ENCODE assay signal across 1 cellular context in the genomic region with DNA sequence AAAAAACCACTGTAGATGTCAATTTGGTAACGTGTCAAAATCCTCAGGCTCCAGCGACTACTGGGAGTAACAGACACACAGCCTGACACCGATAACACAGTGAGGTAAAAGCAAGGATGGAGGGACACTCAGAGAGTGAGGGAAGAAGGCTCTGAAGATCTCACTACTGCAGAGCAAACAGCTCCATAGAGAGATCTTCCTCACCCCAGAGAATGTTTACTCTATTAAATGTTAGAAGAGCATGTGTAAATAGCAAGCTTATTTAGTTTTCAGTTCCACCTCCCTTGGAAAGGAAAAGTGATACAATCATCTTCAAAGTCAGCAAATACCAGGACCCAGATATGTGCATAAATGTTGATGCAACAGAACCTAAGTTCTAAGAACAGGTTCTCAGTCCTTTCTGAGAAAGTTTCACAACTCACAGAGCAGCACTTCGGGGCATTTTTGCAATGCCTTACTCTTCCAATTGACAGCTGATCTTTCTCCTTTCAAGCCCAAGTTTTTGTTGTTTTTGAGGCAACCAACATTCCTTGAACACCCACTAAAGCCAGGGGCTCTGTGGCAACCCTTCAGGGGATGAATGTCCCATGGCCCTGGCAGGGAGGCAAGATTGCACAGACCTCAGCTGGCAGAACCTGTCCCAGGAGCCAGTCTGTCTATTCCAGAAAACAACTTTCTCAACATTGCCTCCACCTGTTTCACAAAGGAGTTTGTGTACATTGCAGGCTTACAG.
TF ChIP-seq lines count a peak whose summit lies in the region.

No MANE protein-coding gene starts in this region.

TF ChIP-seq in K562, 482 proteins besides CTCF, POLR2A, EP300 and RAD21 (continued from another document and continues in another):
- TF ChIP-seq, protein P1, sequence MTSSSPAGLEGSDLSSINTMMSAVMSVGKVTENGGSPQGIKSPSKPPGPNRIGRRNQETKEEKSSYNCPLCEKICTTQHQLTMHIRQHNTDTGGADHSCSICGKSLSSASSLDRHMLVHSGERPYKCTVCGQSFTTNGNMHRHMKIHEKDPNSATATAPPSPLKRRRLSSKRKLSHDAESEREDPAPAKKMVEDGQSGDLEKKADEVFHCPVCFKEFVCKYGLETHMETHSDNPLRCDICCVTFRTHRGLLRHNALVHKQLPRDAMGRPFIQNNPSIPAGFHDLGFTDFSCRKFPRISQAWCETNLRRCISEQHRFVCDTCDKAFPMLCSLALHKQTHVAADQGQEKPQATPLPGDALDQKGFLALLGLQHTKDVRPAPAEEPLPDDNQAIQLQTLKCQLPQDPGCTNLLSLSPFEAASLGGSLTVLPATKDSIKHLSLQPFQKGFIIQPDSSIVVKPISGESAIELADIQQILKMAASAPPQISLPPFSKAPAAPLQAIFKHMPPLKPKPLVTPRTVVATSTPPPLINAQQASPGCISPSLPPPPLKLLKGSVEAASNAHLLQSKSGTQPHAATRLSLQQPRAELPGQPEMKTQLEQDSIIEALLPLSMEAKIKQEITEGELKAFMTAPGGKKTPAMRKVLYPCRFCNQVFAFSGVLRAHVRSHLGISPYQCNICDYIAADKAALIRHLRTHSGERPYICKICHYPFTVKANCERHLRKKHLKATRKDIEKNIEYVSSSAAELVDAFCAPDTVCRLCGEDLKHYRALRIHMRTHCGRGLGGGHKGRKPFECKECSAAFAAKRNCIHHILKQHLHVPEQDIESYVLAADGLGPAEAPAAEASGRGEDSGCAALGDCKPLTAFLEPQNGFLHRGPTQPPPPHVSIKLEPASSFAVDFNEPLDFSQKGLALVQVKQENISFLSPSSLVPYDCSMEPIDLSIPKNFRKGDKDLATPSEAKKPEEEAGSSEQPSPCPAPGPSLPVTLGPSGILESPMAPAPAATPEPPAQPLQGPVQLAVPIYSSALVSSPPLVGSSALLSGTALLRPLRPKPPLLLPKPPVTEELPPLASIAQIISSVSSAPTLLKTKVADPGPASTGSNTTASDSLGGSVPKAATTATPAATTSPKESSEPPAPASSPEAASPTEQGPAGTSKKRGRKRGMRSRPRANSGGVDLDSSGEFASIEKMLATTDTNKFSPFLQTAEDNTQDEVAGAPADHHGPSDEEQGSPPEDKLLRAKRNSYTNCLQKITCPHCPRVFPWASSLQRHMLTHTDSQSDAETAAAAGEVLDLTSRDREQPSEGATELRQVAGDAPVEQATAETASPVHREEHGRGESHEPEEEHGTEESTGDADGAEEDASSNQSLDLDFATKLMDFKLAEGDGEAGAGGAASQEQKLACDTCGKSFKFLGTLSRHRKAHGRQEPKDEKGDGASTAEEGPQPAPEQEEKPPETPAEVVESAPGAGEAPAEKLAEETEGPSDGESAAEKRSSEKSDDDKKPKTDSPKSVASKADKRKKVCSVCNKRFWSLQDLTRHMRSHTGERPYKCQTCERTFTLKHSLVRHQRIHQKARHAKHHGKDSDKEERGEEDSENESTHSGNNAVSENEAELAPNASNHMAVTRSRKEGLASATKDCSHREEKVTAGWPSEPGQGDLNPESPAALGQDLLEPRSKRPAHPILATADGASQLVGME (CRISPR knock-in tag; IDR thresholded peaks at IDR 0.05) = no peak
- TF ChIP-seq EGR1 (conservative IDR thresholded peaks at IDR 0.05) = no peak
- TF ChIP-seq, protein P2, sequence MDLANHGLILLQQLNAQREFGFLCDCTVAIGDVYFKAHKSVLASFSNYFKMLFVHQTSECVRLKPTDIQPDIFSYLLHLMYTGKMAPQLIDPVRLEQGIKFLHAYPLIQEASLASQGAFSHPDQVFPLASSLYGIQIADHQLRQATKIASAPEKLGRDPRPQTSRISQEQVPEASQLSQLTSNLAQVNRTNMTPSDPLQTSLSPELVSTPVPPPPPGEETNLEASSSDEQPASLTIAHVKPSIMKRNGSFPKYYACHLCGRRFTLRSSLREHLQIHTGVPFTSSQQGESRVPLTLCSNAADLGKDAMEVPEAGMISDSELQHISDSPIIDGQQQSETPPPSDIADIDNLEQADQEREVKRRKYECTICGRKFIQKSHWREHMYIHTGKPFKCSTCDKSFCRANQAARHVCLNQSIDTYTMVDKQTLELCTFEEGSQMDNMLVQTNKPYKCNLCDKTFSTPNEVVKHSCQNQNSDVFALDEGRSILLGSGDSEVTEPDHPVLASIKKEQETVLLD (IDR thresholded peaks at IDR 0.05) = no peak
- TF ChIP-seq HDAC3 (IDR thresholded peaks at IDR 0.05; ENCODE audit: borderline replicate concordance, partially characterized antibody) = peak; percentile 15
- peak; percentile 86; the same call in 1 of the 2 replicates for TF ChIP-seq ATF3 (IDR thresholded peaks at IDR 0.05)
- TF ChIP-seq ATF3 (CRISPR knock-in tag; conservative IDR thresholded peaks at IDR 0.05) = no peak
- TF ChIP-seq MEF2D (tag; conservative IDR thresholded peaks at IDR 0.05; ENCODE audit: low read depth) = no peak
- TF ChIP-seq CEBPB (tag; IDR thresholded peaks at IDR 0.05) = peak; percentile 97
- TF ChIP-seq C11orf30 (IDR thresholded peaks at IDR 0.05; ENCODE audit: low read depth) = peak; percentile 66
- no peak for TF ChIP-seq SMARCA5 (IDR thresholded peaks at IDR 0.05)
- no peak for TF ChIP-seq GTF2F1 (IDR thresholded peaks at IDR 0.05; ENCODE audit: low read depth, low read length)
- TF ChIP-seq, protein P3, sequence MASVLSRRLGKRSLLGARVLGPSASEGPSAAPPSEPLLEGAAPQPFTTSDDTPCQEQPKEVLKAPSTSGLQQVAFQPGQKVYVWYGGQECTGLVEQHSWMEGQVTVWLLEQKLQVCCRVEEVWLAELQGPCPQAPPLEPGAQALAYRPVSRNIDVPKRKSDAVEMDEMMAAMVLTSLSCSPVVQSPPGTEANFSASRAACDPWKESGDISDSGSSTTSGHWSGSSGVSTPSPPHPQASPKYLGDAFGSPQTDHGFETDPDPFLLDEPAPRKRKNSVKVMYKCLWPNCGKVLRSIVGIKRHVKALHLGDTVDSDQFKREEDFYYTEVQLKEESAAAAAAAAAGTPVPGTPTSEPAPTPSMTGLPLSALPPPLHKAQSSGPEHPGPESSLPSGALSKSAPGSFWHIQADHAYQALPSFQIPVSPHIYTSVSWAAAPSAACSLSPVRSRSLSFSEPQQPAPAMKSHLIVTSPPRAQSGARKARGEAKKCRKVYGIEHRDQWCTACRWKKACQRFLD (CRISPR knock-in tag; IDR thresholded peaks at IDR 0.05) = no peak
- no peak for TF ChIP-seq CHD2 (IDR thresholded peaks at IDR 0.05; ENCODE audit: low read depth, low read length)
- TF ChIP-seq ZNF324 (CRISPR knock-in tag; IDR thresholded peaks at IDR 0.05) = no peak
- peak; percentile 50 for TF ChIP-seq MAFG (tag; conservative IDR thresholded peaks at IDR 0.05)
- no peak for TF ChIP-seq TEAD2 (tag; IDR thresholded peaks at IDR 0.05)
- TF ChIP-seq STAT5B (CRISPR knock-in tag; IDR thresholded peaks at IDR 0.05) = no peak
- TF ChIP-seq NFIX (CRISPR knock-in tag; IDR thresholded peaks at IDR 0.05; ENCODE audit: low read depth) = no peak
- TF ChIP-seq, protein P4, sequence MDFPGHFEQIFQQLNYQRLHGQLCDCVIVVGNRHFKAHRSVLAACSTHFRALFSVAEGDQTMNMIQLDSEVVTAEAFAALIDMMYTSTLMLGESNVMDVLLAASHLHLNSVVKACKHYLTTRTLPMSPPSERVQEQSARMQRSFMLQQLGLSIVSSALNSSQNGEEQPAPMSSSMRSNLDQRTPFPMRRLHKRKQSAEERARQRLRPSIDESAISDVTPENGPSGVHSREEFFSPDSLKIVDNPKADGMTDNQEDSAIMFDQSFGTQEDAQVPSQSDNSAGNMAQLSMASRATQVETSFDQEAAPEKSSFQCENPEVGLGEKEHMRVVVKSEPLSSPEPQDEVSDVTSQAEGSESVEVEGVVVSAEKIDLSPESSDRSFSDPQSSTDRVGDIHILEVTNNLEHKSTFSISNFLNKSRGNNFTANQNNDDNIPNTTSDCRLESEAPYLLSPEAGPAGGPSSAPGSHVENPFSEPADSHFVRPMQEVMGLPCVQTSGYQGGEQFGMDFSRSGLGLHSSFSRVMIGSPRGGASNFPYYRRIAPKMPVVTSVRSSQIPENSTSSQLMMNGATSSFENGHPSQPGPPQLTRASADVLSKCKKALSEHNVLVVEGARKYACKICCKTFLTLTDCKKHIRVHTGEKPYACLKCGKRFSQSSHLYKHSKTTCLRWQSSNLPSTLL (IDR thresholded peaks at IDR 0.05) = no peak
- TF ChIP-seq MTA1 (IDR thresholded peaks at IDR 0.05; ENCODE audit: borderline replicate concordance) = no peak
- TF ChIP-seq GATAD2A (IDR thresholded peaks at IDR 0.05) = no peak
- TF ChIP-seq MLLT1 (IDR thresholded peaks at IDR 0.05) = no peak
- TF ChIP-seq, protein P5, sequence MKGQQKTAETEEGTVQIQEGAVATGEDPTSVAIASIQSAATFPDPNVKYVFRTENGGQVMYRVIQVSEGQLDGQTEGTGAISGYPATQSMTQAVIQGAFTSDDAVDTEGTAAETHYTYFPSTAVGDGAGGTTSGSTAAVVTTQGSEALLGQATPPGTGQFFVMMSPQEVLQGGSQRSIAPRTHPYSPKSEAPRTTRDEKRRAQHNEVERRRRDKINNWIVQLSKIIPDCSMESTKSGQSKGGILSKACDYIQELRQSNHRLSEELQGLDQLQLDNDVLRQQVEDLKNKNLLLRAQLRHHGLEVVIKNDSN (CRISPR knock-in tag; IDR thresholded peaks at IDR 0.05) = no peak
- TF ChIP-seq ZNF518B (CRISPR knock-in tag; IDR thresholded peaks at IDR 0.05) = no peak
- no peak for TF ChIP-seq CEBPZ (IDR thresholded peaks at IDR 0.05; ENCODE audit: borderline replicate concordance, low read depth, low read length)
- 0 out of 2 replicates have a peak, but pooled peaks have one; percentile 19 for TF ChIP-seq TAL1 (IDR thresholded peaks at IDR 0.05)
- TF ChIP-seq ZNF445 (CRISPR knock-in tag; IDR thresholded peaks at IDR 0.05; ENCODE audit: low read depth) = no peak
- peak; percentile 57 for TF ChIP-seq STAT5A (IDR thresholded peaks at IDR 0.05; ENCODE audit: borderline replicate concordance, low read length)
- no peak for TF ChIP-seq PTBP1 (IDR thresholded peaks at IDR 0.05; ENCODE audit: low read depth, low read length)
- TF ChIP-seq ASH1L (IDR thresholded peaks at IDR 0.05; ENCODE audit: borderline replicate concordance, low read depth, partially characterized antibody) = no peak
